ENCODE assay signal across 8 cellular contexts in genomic region chr9:100322954-100323536, GRCh38. TPM values are rescaled to one million over a fixed set of nuclear protein-coding genes. Genes with fewer than 3 reads are reported as not detected.
A peak's percentile ranks its signal among the peaks of the same experiment; 100 is the strongest.
DNase-seq lines count a peak whose midpoint lies in the region; ATAC-seq and TF ChIP-seq lines count a peak whose summit lies in the region.

No MANE protein-coding gene starts in this region.

- H3K27ac ChIP-seq in cardiac muscle cell (no peak overlapping the region), esophagus muscularis mucosa (replicated peaks in 1 of 4) (no peak overlapping the region), neutrophil (no peak overlapping the region)

- no peak for TF ChIP-seq EP300 in esophagus muscularis mucosa (IDR thresholded peaks at IDR 0.05)

- H3K36me3 ChIP-seq in cardiac muscle cell, result peaks cover 32% of the 10 kb centered on the region
- H3K36me3 ChIP-seq in esophagus muscularis mucosa, result peaks cover 5 to 56% (median 39%) of the 10 kb centered on the region in 4 donors
- H3K36me3 ChIP-seq in neutrophil, result peaks cover 15% of the 10 kb centered on the region

- ATAC-seq in left ventricle myocardium superior (no peak), SK-N-SH treated with all-trans-retinoic acid at 6 μM for 48 hours (peak; percentile 66; the same call in 2 of the 3 replicates), GM19328 (IDR thresholded peaks at IDR 0.05; ENCODE audit: unreplicated experiment) (no peak)

- no peaks in the 10 kb centered on the region for H3K27me3 Mint-ChIP-seq in activated T-helper 2 cell treated with anti-CD3 and anti-CD28 coated beads, Interferon-gamma antibody, Interleukin-2, Interleukin-4, amounts not matched to agents 10 μg/mL and 5 μg/mL and 100 μg/mL, durations not matched to agents 14 hours and 24 hours and 36 hours (ENCODE audit: low read depth)

- H3K4me1 ChIP-seq in cardiac muscle cell (ENCODE audit: low read depth) (no peaks in the 10 kb centered on the region), esophagus muscularis mucosa (no peaks in the 10 kb centered on the region), neutrophil (ENCODE audit: control insufficient read depth in 1 of 2, insufficient read depth in 1 of 2, low read depth in 1 of 2, low read length in 1 of 2) (no peaks in the 10 kb centered on the region)

- H3K27ac Mint-ChIP-seq in activated T-helper 2 cell treated with anti-CD3 and anti-CD28 coated beads, Interferon-gamma antibody, Interleukin-2, Interleukin-4, amounts not matched to agents 10 μg/mL and 5 μg/mL and 100 μg/mL, durations not matched to agents 14 hours and 24 hours and 36 hours, result no peak overlapping the region

- no peaks in the 10 kb centered on the region for H3K27me3 ChIP-seq in cardiac muscle cell
- H3K27me3 ChIP-seq in esophagus muscularis mucosa, result no peaks in the 10 kb centered on the region
- no peaks in the 10 kb centered on the region for H3K27me3 ChIP-seq in neutrophil

- H3K9me3 ChIP-seq in cardiac muscle cell (ENCODE audit: low read depth), result no peaks in the 10 kb centered on the region
- no peaks in the 10 kb centered on the region for H3K9me3 ChIP-seq in esophagus muscularis mucosa
- no peaks in the 10 kb centered on the region for H3K9me3 ChIP-seq in neutrophil

- TF ChIP-seq CTCF in cardiac muscle cell (IDR thresholded peaks at IDR 0.05; ENCODE audit: low read depth, low read length) (peak; percentile 65), LNCaP clone FGC (IDR thresholded peaks at IDR 0.05; ENCODE audit: control insufficient read depth, extremely low read depth, insufficient read depth) (peak; percentile 70), esophagus muscularis mucosa (IDR thresholded peaks at IDR 0.05) (peak; percentile 47 to 80 (median 54)), neutrophil (IDR thresholded peaks at IDR 0.05) (peak; percentile 56)

- WGBS in esophagus muscularis mucosa, result 66% methylated on average over 3 of the region's 3 CpGs

- H3K9me3 Mint-ChIP-seq in activated T-helper 2 cell treated with anti-CD3 and anti-CD28 coated beads, Interferon-gamma antibody, Interleukin-2, Interleukin-4, amounts not matched to agents 10 μg/mL and 5 μg/mL and 100 μg/mL, durations not matched to agents 14 hours and 24 hours and 36 hours, result no peaks in the 10 kb centered on the region

- H3K36me3 Mint-ChIP-seq in activated T-helper 2 cell treated with anti-CD3 and anti-CD28 coated beads, Interferon-gamma antibody, Interleukin-2, Interleukin-4, amounts not matched to agents 10 μg/mL and 5 μg/mL and 100 μg/mL, durations not matched to agents 14 hours and 24 hours and 36 hours (ENCODE audit: low read depth), result peaks cover 52% of the 10 kb centered on the region

- H3K4me3 ChIP-seq in cardiac muscle cell, result no peak overlapping the region
- no peak overlapping the region for H3K4me3 ChIP-seq in LNCaP clone FGC (ENCODE audit: low read depth, low read length)
- H3K4me3 ChIP-seq in esophagus muscularis mucosa, result no peak overlapping the region
- H3K4me3 ChIP-seq in neutrophil (ENCODE audit: low read depth in 1 of 2, low read length in 1 of 2), result no peak overlapping the region

- DNase-seq in cardiac muscle cell (ENCODE audit: low read depth in 1 of 2, low spot score in 1 of 2) (peak; percentile 47 to 63), left ventricle myocardium superior (no peak), LNCaP clone FGC (ENCODE audit: low read depth) (peak; percentile 26), esophagus muscularis mucosa (ENCODE audit: extremely low spot score) (no peak)
- DNase-seq in activated T-helper 2 cell treated with anti-CD3 and anti-CD28 coated beads, Interferon-gamma antibody, Interleukin-2, Interleukin-4, amounts not matched to agents 10 μg/mL and 5 μg/mL and 100 μg/mL, durations not matched to agents 14 hours and 24 hours and 36 hours (ENCODE audit: low spot score), result no peak

- peaks cover 3% of the 10 kb centered on the region for H3K4me1 Mint-ChIP-seq in activated T-helper 2 cell treated with anti-CD3 and anti-CD28 coated beads, Interferon-gamma antibody, Interleukin-2, Interleukin-4, amounts not matched to agents 10 μg/mL and 5 μg/mL and 100 μg/mL, durations not matched to agents 14 hours and 24 hours and 36 hours (ENCODE audit: low read depth)

- H3K4me3 Mint-ChIP-seq in activated T-helper 2 cell treated with anti-CD3 and anti-CD28 coated beads, Interferon-gamma antibody, Interleukin-2, Interleukin-4, amounts not matched to agents 10 μg/mL and 5 μg/mL and 100 μg/mL, durations not matched to agents 14 hours and 24 hours and 36 hours (ENCODE audit: low read depth), result no peak overlapping the region

- intact Hi-C loops in left ventricle myocardium superior (cut with micrococcal nuclease) (loop anchor here (10.0 kb wide), 1 partner anchor 298 kb away; no protein-coding TSS in a partner anchor), esophagus muscularis mucosa (cut with DNase I) (loop anchor here (10.0 kb wide), 2 partner anchors 272 to 1138 kb away; no protein-coding TSS in a partner anchor)
- intact Hi-C loops in activated T-helper 2 cell treated with anti-CD3 and anti-CD28 coated beads, Interferon-gamma antibody, Interleukin-2, Interleukin-4, amounts not matched to agents 10 μg/mL and 5 μg/mL and 100 μg/mL, durations not matched to agents 14 hours and 24 hours and 36 hours (cut with micrococcal nuclease), result loop anchor here (1.0 to 10.0 kb wide), 3 partner anchors 295 to 1138 kb away; partner anchors contain the start of gene NR4A3

- no peak for TF ChIP-seq POLR2A in esophagus muscularis mucosa (IDR thresholded peaks at IDR 0.05; ENCODE audit: low read depth)

TF ChIP-seq in SK-N-SH treated with all-trans-retinoic acid at 6 μM for 48 hours, 23 proteins besides CTCF, POLR2A, EP300 and RAD21 (continues in another document):
- TF ChIP-seq CSDC2 (CRISPR knock-in tag; IDR thresholded peaks at IDR 0.05), result no peak
- no peak for TF ChIP-seq CSRNP3 (CRISPR knock-in tag; IDR thresholded peaks at IDR 0.05)
- no peak for TF ChIP-seq TSHZ2 (CRISPR knock-in tag; IDR thresholded peaks at IDR 0.05)
- no peak for TF ChIP-seq TOX (CRISPR knock-in tag; IDR thresholded peaks at IDR 0.05; ENCODE audit: borderline replicate concordance)
- TF ChIP-seq TCF4 (CRISPR knock-in tag; IDR thresholded peaks at IDR 0.05; ENCODE audit: borderline replicate concordance), result no peak
- no peak for TF ChIP-seq ARNTL (CRISPR knock-in tag; IDR thresholded peaks at IDR 0.05; ENCODE audit: borderline replicate concordance, low read depth)
- TF ChIP-seq ISL1 (CRISPR knock-in tag; IDR thresholded peaks at IDR 0.05), result no peak
- TF ChIP-seq POU6F1 (CRISPR knock-in tag; IDR thresholded peaks at IDR 0.05; ENCODE audit: borderline replicate concordance, low read depth), result no peak
- TF ChIP-seq SNAI2 (CRISPR knock-in tag; IDR thresholded peaks at IDR 0.05), result no peak

RNA-seq across cellular contexts. Expression of gene TEX10, which starts 29.7 kb away (rescaled TPM):
- 15.1 and 18.1 TPM in 2 replicates for total RNA-seq in cardiac muscle cell
- polyA plus RNA-seq in cardiac muscle cell, result 22.9 and 24.6 TPM in 2 replicates
- total RNA-seq in left ventricle myocardium superior, result 8.3 TPM
- total RNA-seq in esophagus muscularis mucosa, result 10 to 100 TPM; 10.4 to 16.4 (median 11.2) TPM
- 26.9 and 30.0 TPM in 2 replicates for total RNA-seq in activated T-helper 2 cell treated with anti-CD3 and anti-CD28 coated beads, Interferon-gamma antibody, Interleukin-2, Interleukin-4, amounts not matched to agents 10 μg/mL and 5 μg/mL and 100 μg/mL, durations not matched to agents 14 hours and 24 hours and 36 hours

Comparison
In these comparisons a context has a peak if more than half of its experiments do, and no peak if none do; other contexts are left out.
1. DNase-seq: peak in cardiac muscle cell (2 of 2) and LNCaP clone FGC (single experiment); none in left ventricle myocardium superior (single experiment), esophagus muscularis mucosa (single experiment) and activated T-helper 2 cell treated with anti-CD3 and anti-CD28 coated beads, Interferon-gamma antibody, Interleukin-2, Interleukin-4, amounts not matched to agents 10 μg/mL and 5 μg/mL and 100 μg/mL, durations not matched to agents 14 hours and 24 hours and 36 hours (single experiment).
2. Peak in every context shown above with its lines, with median percentiles within 50 percentile points of each other: CTCF ChIP-seq.